ENCODE assay signal across 11 cellular contexts in genomic region chr11:488992-489391, GRCh38. TPM values are rescaled to one million over a fixed set of nuclear protein-coding genes. Genes with fewer than 3 reads are reported as not detected.
"Had no signal": no experiment of that assay in that cellular context is flagged by ENCODE, and none has a peak within 500 bp of the region (broad histone marks: within the 10 kb centered on the region; RNA-seq: fewer than 3 reads in every experiment).

No MANE protein-coding gene starts in this region.

- DNase-seq: activated CD4-positive, alpha-beta memory T cell treated with anti-CD3 and anti-CD28 coated beads for 36 hours; activated CD4-positive, alpha-beta T cell treated with anti-CD3 and anti-CD28 coated beads for 36 hours; activated effector memory CD4-positive, alpha-beta T cell treated with Interleukin-2 at 50 U/mL for 16 hours; activated naive CD4-positive, alpha-beta T cell treated with anti-CD3 and anti-CD28 coated beads, Interleukin-2, amount 50 U/mL, for 16 hours; activated T-cell treated with anti-CD3 and anti-CD28 coated beads, Interleukin-2, amount 50 U/mL, for 4 hours; ovary; stimulated activated CD4-positive, alpha-beta T cell treated with anti-CD3 and anti-CD28 coated beads, Interleukin-2, amount 100 ng/mL, for 48 hours; stimulated activated naive CD4-positive, alpha-beta T cell; T-helper 2 cell had no signal

- H3K36me3 ChIP-seq: ovary had no signal

- H3K9me3 ChIP-seq: ovary, upper lobe of left lung had no signal

- H3K4me1 ChIP-seq: upper lobe of left lung had no signal

- H3K27ac ChIP-seq: ovary, upper lobe of left lung had no signal

- H3K4me3 ChIP-seq: ovary, upper lobe of left lung had no signal

- ATAC-seq: activated CD4-positive, alpha-beta T cell treated with anti-CD3 and anti-CD28 coated beads for 36 hours; activated T-cell treated with anti-CD3 and anti-CD28 coated beads, Interleukin-2, amount 50 U/mL, for 4 hours had no signal

RNA-seq across cellular contexts. Expression of gene ANO9, which starts 47.2 kb away (rescaled TPM):
- total RNA-seq: temporal lobe had no signal
